Comparison of ENCODE assay signal across 1 cellular context in the genomic region with DNA sequence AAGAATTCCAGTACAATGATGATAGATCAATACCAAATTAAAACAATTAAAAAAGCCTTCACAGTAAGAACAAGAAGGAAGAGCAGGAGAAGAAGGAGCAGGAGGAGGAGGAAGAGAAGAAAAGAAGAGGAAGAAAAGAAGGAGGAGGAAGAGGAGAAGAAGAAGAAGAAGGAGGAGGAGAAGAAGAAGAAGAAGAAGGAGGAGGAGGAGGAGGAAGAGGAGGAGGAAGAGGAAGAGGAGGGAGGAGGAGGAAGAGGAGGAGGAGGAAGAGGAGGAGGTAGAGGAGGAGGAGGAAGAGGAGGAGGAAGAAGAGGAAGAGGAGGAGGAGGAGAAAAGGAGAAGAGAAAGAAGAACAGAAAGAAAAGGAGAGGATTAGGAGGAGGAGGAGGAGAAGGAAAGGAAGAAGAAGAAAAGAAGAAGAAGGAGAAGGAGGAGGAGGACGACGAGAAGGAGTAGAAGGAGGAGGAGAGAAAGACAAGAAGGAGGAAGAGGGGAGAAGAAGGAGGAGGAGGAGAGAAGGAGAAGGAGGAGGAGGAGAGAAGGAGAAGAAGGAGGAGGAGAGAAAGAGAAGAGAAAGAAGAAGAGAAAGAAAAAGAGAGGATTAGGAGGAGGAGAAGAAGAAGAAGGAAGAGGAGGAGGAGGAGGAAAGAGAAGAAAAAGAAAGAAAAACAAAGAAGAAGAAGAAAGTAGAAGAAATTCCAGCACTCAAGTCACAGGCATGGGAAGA.
TF ChIP-seq lines count a peak whose summit lies in the region.

No MANE protein-coding gene starts in this region.

TF ChIP-seq in K562, 482 proteins besides CTCF, POLR2A, EP300 and RAD21 (continued from another document):
- TF ChIP-seq, protein P1, sequence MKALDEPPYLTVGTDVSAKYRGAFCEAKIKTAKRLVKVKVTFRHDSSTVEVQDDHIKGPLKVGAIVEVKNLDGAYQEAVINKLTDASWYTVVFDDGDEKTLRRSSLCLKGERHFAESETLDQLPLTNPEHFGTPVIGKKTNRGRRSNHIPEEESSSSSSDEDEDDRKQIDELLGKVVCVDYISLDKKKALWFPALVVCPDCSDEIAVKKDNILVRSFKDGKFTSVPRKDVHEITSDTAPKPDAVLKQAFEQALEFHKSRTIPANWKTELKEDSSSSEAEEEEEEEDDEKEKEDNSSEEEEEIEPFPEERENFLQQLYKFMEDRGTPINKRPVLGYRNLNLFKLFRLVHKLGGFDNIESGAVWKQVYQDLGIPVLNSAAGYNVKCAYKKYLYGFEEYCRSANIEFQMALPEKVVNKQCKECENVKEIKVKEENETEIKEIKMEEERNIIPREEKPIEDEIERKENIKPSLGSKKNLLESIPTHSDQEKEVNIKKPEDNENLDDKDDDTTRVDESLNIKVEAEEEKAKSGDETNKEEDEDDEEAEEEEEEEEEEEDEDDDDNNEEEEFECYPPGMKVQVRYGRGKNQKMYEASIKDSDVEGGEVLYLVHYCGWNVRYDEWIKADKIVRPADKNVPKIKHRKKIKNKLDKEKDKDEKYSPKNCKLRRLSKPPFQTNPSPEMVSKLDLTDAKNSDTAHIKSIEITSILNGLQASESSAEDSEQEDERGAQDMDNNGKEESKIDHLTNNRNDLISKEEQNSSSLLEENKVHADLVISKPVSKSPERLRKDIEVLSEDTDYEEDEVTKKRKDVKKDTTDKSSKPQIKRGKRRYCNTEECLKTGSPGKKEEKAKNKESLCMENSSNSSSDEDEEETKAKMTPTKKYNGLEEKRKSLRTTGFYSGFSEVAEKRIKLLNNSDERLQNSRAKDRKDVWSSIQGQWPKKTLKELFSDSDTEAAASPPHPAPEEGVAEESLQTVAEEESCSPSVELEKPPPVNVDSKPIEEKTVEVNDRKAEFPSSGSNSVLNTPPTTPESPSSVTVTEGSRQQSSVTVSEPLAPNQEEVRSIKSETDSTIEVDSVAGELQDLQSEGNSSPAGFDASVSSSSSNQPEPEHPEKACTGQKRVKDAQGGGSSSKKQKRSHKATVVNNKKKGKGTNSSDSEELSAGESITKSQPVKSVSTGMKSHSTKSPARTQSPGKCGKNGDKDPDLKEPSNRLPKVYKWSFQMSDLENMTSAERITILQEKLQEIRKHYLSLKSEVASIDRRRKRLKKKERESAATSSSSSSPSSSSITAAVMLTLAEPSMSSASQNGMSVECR (CRISPR knock-in tag; IDR thresholded peaks at IDR 0.05) = no peak
- TF ChIP-seq SOX6 (IDR thresholded peaks at IDR 0.05) = no peak
- TF ChIP-seq MYC (IDR thresholded peaks at IDR 0.05; ENCODE audit: low read depth, low read length) = no peak
- no peak for TF ChIP-seq MYC (CRISPR knock-in tag; IDR thresholded peaks at IDR 0.05; ENCODE audit: borderline replicate concordance, low read depth)
- TF ChIP-seq, protein P2, sequence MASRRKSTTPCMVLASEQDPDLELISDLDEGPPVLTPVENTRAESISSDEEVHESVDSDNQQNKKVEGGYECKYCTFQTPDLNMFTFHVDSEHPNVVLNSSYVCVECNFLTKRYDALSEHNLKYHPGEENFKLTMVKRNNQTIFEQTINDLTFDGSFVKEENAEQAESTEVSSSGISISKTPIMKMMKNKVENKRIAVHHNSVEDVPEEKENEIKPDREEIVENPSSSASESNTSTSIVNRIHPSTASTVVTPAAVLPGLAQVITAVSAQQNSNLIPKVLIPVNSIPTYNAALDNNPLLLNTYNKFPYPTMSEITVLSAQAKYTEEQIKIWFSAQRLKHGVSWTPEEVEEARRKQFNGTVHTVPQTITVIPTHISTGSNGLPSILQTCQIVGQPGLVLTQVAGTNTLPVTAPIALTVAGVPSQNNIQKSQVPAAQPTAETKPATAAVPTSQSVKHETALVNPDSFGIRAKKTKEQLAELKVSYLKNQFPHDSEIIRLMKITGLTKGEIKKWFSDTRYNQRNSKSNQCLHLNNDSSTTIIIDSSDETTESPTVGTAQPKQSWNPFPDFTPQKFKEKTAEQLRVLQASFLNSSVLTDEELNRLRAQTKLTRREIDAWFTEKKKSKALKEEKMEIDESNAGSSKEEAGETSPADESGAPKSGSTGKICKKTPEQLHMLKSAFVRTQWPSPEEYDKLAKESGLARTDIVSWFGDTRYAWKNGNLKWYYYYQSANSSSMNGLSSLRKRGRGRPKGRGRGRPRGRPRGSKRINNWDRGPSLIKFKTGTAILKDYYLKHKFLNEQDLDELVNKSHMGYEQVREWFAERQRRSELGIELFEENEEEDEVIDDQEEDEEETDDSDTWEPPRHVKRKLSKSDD (conservative IDR thresholded peaks at IDR 0.05; ENCODE audit: low read length) = no peak
TF ChIP-seq in K562: peak in this region for 4.
